Comparison of ENCODE assay signal across 8 cellular contexts in genomic region chr3:56556908-56557814, GRCh38. TPM values are rescaled to one million over a fixed set of nuclear protein-coding genes. Genes with fewer than 3 reads are reported as not detected.
DNase-seq lines count a peak whose midpoint lies in the region; ATAC-seq and TF ChIP-seq lines count a peak whose summit lies in the region.

Gene CCDC66 (plus strand): TSS chr3:56557175. CDS start chr3:56557243, 68 bp downstream.

- H3K4me1 ChIP-seq in OCI-LY3 (ENCODE audit: low read length) (peaks cover 17% of the 10 kb centered on the region), mononuclear cell (ENCODE audit: insufficient read depth, low read length) (peaks cover 10% of the 10 kb centered on the region)

- peaks cover 23% of the 10 kb centered on the region for H3K36me3 ChIP-seq in OCI-LY3 (replicated peaks; ENCODE audit: low read depth, low read length)

- H4K20me1 ChIP-seq in OCI-LY3 (ENCODE audit: insufficient read depth, low read length): no peaks in the 10 kb centered on the region

- H3K9ac ChIP-seq in OCI-LY3 (ENCODE audit: low read length): peak within 1 kb of the TSS; percentile 93

- peak; percentile 89 for DNase-seq in DMS114 treated with DMSO at 0.1 percent for 48 hours (lab: John Stamatoyannopoulos, UW; ENCODE audit: unreplicated experiment)
- DNase-seq in HuH-7.5 (ENCODE audit: low spot score): peak; percentile 62
- peak; percentile 88 for DNase-seq in activated T-cell treated with anti-CD3 and anti-CD28 coated beads for 1 hour (ENCODE audit: low read depth)
- DNase-seq in epithelial cell of esophagus (ENCODE audit: low read depth): peak; percentile 95
- DNase-seq in stimulated activated CD8-positive, alpha-beta memory T cell treated with anti-CD3 and anti-CD28 coated beads, Interleukin-4, amount 100 ng/mL, for 1 hour (ENCODE audit: low read depth in 2 of 2, low spot score in 1 of 2): peak; percentile 81 to 87

- peak; percentile 99 for ATAC-seq in GM21526 (IDR thresholded peaks at IDR 0.05; ENCODE audit: low FRiP score, unreplicated experiment)

- peak within 1 kb of the TSS; percentile 87 for H2AFZ ChIP-seq in OCI-LY3 (ENCODE audit: low read depth, low read length)

- peak within 1 kb of the TSS; percentile 89 for H3K4me2 ChIP-seq in OCI-LY3 (ENCODE audit: low read length)

- peak; percentile 76 for TF ChIP-seq CTCF in OCI-LY3 (IDR thresholded peaks at IDR 0.05; ENCODE audit: low read depth, low read length)
- TF ChIP-seq CTCF in epithelial cell of esophagus (IDR thresholded peaks at IDR 0.05; ENCODE audit: insufficient read depth, low read depth, low read length, missing control alignments): peak; percentile 76

- H3K4me3 ChIP-seq in OCI-LY3 (ENCODE audit: low read length) (peak within 1 kb of the TSS; percentile 90), epithelial cell of esophagus (ENCODE audit: low read length) (peak within 1 kb of the TSS; percentile 93), mononuclear cell (ENCODE audit: low read length) (peak within 1 kb of the TSS; percentile 93)

- H3K27me3 ChIP-seq in OCI-LY3 (ENCODE audit: low read depth, low read length) (peaks cover 23% of the 10 kb centered on the region; the same call in 1 of the 2 replicates), mononuclear cell (ENCODE audit: insufficient read depth, low read length) (no peaks in the 10 kb centered on the region)

- H3K9me3 ChIP-seq in OCI-LY3 (ENCODE audit: insufficient read depth, low read length) (no peaks in the 10 kb centered on the region), mononuclear cell (ENCODE audit: low read depth, low read length) (no peaks in the 10 kb centered on the region)

- peaks cover 26% of the 10 kb centered on the region for H3K79me2 ChIP-seq in OCI-LY3 (ENCODE audit: low read length)

- H3K27ac ChIP-seq in OCI-LY3 (ENCODE audit: low read length): peak within 1 kb of the TSS; percentile 60

RNA-seq across cellular contexts. Expression of gene CCDC66, which starts in this region (rescaled TPM):
- total RNA-seq in mononuclear cell: 138 TPM

Comparison
In these comparisons a context has a peak if more than half of its experiments do, and no peak if none do; other contexts are left out.
1. Peak in every context shown above with its lines: DNase-seq, ATAC-seq, H3K4me3 ChIP-seq and H3K27ac ChIP-seq.